Comparison of ENCODE assay signal across 1 cellular context in the genomic region with DNA sequence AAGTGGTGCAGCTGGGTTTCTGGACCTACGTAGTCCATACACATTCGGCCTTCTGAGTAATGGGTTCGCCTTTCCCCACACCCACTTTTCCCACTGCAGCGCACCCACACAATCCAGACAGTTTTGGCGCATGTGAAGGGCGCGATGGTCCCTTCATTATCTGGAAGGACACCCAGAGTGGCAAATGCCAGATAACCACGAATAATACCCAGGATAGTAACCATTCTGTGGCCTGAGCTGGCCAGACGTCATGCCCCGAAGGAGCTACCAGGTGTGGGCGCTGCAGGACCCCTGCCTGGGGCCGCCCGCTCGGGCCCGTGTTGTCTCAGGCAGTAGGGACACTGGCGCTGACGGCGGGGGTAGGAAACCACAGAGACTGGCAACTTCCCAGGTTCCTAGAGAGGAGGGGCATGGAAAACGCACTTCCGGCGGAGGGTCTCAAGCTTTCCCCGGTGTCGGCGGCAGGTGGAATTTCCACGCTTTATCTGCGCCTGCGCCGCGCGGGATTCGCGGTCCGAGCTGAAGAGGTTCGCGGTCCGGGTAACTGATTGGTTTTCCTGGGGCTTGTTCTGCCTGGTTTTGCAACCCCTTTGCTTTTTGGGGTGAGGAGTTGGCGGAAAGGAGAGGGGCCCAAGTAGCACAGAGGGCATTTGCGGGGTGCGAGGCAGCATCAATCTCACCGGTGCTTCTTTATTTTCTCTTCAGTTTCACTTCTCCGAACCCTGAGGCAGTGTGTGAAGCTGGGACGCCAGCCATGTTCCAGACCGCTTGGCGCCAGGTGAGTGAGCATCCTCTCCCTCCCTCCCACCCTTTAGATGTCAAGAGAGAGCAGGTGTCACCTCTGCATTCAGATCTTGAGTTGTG.
A peak's percentile ranks its signal among the peaks of the same experiment; 100 is the strongest.
TF ChIP-seq lines count a peak whose summit lies in the region.

ZNF620 (plus strand) TSS at position 441 of the 864 bp plus-strand sequence; CDS start at position 755, 314 bp downstream.

TF ChIP-seq in HepG2, 621 proteins besides CTCF, POLR2A, EP300 and RAD21 (continued from another document):
- TF ChIP-seq, protein P1, sequence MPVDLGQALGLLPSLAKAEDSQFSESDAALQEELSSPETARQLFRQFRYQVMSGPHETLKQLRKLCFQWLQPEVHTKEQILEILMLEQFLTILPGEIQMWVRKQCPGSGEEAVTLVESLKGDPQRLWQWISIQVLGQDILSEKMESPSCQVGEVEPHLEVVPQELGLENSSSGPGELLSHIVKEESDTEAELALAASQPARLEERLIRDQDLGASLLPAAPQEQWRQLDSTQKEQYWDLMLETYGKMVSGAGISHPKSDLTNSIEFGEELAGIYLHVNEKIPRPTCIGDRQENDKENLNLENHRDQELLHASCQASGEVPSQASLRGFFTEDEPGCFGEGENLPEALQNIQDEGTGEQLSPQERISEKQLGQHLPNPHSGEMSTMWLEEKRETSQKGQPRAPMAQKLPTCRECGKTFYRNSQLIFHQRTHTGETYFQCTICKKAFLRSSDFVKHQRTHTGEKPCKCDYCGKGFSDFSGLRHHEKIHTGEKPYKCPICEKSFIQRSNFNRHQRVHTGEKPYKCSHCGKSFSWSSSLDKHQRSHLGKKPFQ (CRISPR knock-in tag; IDR thresholded peaks at IDR 0.05; ENCODE audit: insufficient replicate concordance), result no peak
- 0 out of 2 replicates have a peak, but pooled peaks have one; percentile 35 for TF ChIP-seq IRX3 (CRISPR knock-in tag; IDR thresholded peaks at IDR 0.05; ENCODE audit: borderline replicate concordance, low read depth)
